In genomic region chr4:116829187-116829586, GRCh38 we compare ENCODE assay signal across 1 cellular context.
TF ChIP-seq lines count a peak whose summit lies in the region.

No MANE protein-coding gene starts in this region.

TF ChIP-seq in GM23338, 12 proteins besides CTCF, POLR2A, EP300 and RAD21 (continued from another document):
- TF ChIP-seq, protein P1, sequence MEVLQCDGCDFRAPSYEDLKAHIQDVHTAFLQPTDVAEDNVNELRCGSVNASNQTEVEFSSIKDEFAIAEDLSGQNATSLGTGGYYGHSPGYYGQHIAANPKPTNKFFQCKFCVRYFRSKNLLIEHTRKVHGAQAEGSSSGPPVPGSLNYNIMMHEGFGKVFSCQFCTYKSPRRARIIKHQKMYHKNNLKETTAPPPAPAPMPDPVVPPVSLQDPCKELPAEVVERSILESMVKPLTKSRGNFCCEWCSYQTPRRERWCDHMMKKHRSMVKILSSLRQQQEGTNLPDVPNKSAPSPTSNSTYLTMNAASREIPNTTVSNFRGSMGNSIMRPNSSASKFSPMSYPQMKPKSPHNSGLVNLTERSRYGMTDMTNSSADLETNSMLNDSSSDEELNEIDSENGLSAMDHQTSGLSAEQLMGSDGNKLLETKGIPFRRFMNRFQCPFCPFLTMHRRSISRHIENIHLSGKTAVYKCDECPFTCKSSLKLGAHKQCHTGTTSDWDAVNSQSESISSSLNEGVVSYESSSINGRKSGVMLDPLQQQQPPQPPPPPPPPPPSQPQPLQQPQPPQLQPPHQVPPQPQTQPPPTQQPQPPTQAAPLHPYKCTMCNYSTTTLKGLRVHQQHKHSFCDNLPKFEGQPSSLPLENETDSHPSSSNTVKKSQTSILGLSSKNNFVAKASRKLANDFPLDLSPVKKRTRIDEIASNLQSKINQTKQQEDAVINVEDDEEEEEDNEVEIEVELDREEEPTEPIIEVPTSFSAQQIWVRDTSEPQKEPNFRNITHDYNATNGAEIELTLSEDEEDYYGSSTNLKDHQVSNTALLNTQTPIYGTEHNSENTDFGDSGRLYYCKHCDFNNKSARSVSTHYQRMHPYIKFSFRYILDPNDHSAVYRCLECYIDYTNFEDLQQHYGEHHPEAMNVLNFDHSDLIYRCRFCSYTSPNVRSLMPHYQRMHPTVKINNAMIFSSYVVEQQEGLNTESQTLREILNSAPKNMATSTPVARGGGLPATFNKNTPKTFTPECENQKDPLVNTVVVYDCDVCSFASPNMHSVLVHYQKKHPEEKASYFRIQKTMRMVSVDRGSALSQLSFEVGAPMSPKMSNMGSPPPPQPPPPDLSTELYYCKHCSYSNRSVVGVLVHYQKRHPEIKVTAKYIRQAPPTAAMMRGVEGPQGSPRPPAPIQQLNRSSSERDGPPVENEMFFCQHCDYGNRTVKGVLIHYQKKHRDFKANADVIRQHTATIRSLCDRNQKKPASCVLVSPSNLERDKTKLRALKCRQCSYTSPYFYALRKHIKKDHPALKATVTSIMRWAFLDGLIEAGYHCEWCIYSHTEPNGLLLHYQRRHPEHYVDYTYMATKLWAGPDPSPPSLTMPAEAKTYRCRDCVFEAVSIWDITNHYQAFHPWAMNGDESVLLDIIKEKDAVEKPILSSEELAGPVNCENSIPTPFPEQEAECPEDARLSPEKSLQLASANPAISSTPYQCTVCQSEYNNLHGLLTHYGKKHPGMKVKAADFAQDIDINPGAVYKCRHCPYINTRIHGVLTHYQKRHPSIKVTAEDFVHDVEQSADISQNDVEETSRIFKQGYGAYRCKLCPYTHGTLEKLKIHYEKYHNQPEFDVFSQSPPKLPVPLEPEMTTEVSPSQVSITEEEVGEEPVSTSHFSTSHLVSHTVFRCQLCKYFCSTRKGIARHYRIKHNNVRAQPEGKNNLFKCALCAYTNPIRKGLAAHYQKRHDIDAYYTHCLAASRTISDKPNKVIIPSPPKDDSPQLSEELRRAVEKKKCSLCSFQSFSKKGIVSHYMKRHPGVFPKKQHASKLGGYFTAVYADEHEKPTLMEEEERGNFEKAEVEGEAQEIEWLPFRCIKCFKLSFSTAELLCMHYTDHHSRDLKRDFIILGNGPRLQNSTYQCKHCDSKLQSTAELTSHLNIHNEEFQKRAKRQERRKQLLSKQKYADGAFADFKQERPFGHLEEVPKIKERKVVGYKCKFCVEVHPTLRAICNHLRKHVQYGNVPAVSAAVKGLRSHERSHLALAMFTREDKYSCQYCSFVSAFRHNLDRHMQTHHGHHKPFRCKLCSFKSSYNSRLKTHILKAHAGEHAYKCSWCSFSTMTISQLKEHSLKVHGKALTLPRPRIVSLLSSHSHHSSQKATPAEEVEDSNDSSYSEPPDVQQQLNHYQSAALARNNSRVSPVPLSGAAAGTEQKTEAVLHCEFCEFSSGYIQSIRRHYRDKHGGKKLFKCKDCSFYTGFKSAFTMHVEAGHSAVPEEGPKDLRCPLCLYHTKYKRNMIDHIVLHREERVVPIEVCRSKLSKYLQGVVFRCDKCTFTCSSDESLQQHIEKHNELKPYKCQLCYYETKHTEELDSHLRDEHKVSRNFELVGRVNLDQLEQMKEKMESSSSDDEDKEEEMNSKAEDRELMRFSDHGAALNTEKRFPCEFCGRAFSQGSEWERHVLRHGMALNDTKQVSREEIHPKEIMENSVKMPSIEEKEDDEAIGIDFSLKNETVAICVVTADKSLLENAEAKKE (CRISPR knock-in tag; IDR thresholded peaks at IDR 0.05), result no peak
- TF ChIP-seq EZH2 (IDR thresholded peaks at IDR 0.05; ENCODE audit: low read depth, unreplicated experiment), result no peak
TF ChIP-seq in GM23338: peak in this region for 0.
